Comparison of ENCODE assay signal across 8 cellular contexts in genomic region chr16:89917773-89918452, GRCh38. TPM values are rescaled to one million over a fixed set of nuclear protein-coding genes. Genes with fewer than 3 reads are reported as not detected.
DNase-seq lines count a peak whose midpoint lies in the region; ATAC-seq and TF ChIP-seq lines count a peak whose summit lies in the region.

No MANE protein-coding gene starts in this region.

- CTCF ChIA-PET in activated CD8-positive, alpha-beta T cell treated with anti-CD3 and anti-CD28 coated beads for 36 hours (lab: Charles Lee): interaction anchor here (0.6 to 2.0 kb wide), 6 partner anchors 9 to 218 kb away, joined by 3 to 16 read pairs (median 4); no protein-coding TSS in a partner anchor

- peaks cover 30% of the 10 kb centered on the region for H3K4me1 ChIP-seq in mucosa of descending colon (ENCODE audit: low read depth)

- peaks cover 45% of the 10 kb centered on the region for H3K4me1 Mint-ChIP-seq in activated CD8-positive, alpha-beta T cell treated with anti-CD3 and anti-CD28 coated beads for 36 hours (ENCODE audit: low read depth)
- peaks cover 34% of the 10 kb centered on the region in 2 donors for H3K4me1 Mint-ChIP-seq in effector memory CD8-positive, alpha-beta T cell (ENCODE audit: low read depth in 2 of 2)

- ATAC-seq in GM18868 (IDR thresholded peaks at IDR 0.05; ENCODE audit: unreplicated experiment) (peak; percentile 82), HG03135 (IDR thresholded peaks at IDR 0.05; ENCODE audit: unreplicated experiment) (peak; percentile 71), mucosa of descending colon (peak; percentile 80)
- ATAC-seq in activated CD8-positive, alpha-beta T cell treated with anti-CD3 and anti-CD28 coated beads for 36 hours: peak; percentile 65
- ATAC-seq in effector memory CD8-positive, alpha-beta T cell (replicated peaks): peak; percentile 92

- peak; percentile 99 for DNase-seq in ACHN
- DNase-seq in NCI-H69 (lab: John Stamatoyannopoulos, UW): peak; percentile 87
- peak; percentile 88 for DNase-seq in activated CD8-positive, alpha-beta T cell treated with anti-CD3 and anti-CD28 coated beads for 36 hours
- peak; percentile 79 to 81 (median 79) for DNase-seq in effector memory CD8-positive, alpha-beta T cell
- DNase-seq in mucosa of descending colon: peak; percentile 64 to 93 (median 92)
- peak; percentile 84 for DNase-seq in stimulated activated CD8-positive, alpha-beta memory T cell treated with anti-CD3 and anti-CD28 coated beads, Interleukin-4, amount 100 ng/mL, for 48 hours

- peak overlapping the region; percentile 57 for H3K4me3 Mint-ChIP-seq in activated CD8-positive, alpha-beta T cell treated with anti-CD3 and anti-CD28 coated beads for 36 hours
- H3K4me3 Mint-ChIP-seq in effector memory CD8-positive, alpha-beta T cell: peak overlapping the region; percentile 82 to 84

- in situ Hi-C loops in ACHN (cut with HindIII; ENCODE audit: low pct_ligation_motif_present, low pct_unique_long_range_greater_than_20kb, low sequenced_read_pairs): no loop called here

- no peaks in the 10 kb centered on the region for H3K9me3 Mint-ChIP-seq in activated CD8-positive, alpha-beta T cell treated with anti-CD3 and anti-CD28 coated beads for 36 hours
- H3K9me3 Mint-ChIP-seq in effector memory CD8-positive, alpha-beta T cell: no peaks in the 10 kb centered on the region

- H3K27me3 Mint-ChIP-seq in activated CD8-positive, alpha-beta T cell treated with anti-CD3 and anti-CD28 coated beads for 36 hours: peaks cover 28% of the 10 kb centered on the region
- peaks cover 14 to 46% of the 10 kb centered on the region in 2 donors for H3K27me3 Mint-ChIP-seq in effector memory CD8-positive, alpha-beta T cell

- no peak overlapping the region for H3K4me3 ChIP-seq in mucosa of descending colon

- H3K9me3 ChIP-seq in mucosa of descending colon: no peaks in the 10 kb centered on the region

- POLR2A ChIA-PET in activated CD8-positive, alpha-beta T cell treated with anti-CD3 and anti-CD28 coated beads for 36 hours (lab: Charles Lee): interaction anchor here (0.7 to 1.8 kb wide), 5 partner anchors 10 to 157 kb away, joined by 3 to 4 read pairs (median 3); no protein-coding TSS in a partner anchor

- H3K36me3 ChIP-seq in mucosa of descending colon (ENCODE audit: low read depth): no peaks in the 10 kb centered on the region

- no peak for TF ChIP-seq CTCF in activated CD8-positive, alpha-beta T cell treated with anti-CD3 and anti-CD28 coated beads for 36 hours (IDR thresholded peaks at IDR 0.05)
- TF ChIP-seq CTCF in mucosa of descending colon (IDR thresholded peaks at IDR 0.05): no peak

- H3K36me3 Mint-ChIP-seq in activated CD8-positive, alpha-beta T cell treated with anti-CD3 and anti-CD28 coated beads for 36 hours (ENCODE audit: low read depth): peaks cover 9% of the 10 kb centered on the region
- peaks cover 16% of the 10 kb centered on the region for H3K36me3 Mint-ChIP-seq in effector memory CD8-positive, alpha-beta T cell (ENCODE audit: insufficient read depth)

- H3K27ac Mint-ChIP-seq in activated CD8-positive, alpha-beta T cell treated with anti-CD3 and anti-CD28 coated beads for 36 hours: peak overlapping the region; percentile 49
- peak overlapping the region; percentile 52 to 57 for H3K27ac Mint-ChIP-seq in effector memory CD8-positive, alpha-beta T cell

- intact Hi-C loops in activated CD8-positive, alpha-beta T cell treated with anti-CD3 and anti-CD28 coated beads for 36 hours (cut with micrococcal nuclease): no loop called here
- intact Hi-C loops in mucosa of descending colon (cut with DNase I, micrococcal nuclease): no loop called here

RNA-seq across cellular contexts. Expression of gene MC1R, which starts 0.7 kb away (rescaled TPM):
- 1 to 10 TPM; 2.0 to 2.5 TPM for total RNA-seq in activated CD8-positive, alpha-beta T cell treated with anti-CD3 and anti-CD28 coated beads for 36 hours
- total RNA-seq in mucosa of descending colon: 1 to 10 TPM; 4.1 to 4.8 (median 4.3) TPM

RNA-seq across cellular contexts. Expression of gene TUBB3, which starts 5.2 kb away (rescaled TPM):
- total RNA-seq in activated CD8-positive, alpha-beta T cell treated with anti-CD3 and anti-CD28 coated beads for 36 hours: 1 to 10 TPM in 1 of 2 experiments, under 1 TPM in 1; 0.27 to 1.2 TPM
- 10 to 100 TPM in 1 of 3 donors, 1 to 10 TPM in 2; 1.8 to 26.8 (median 7.5) TPM for total RNA-seq in mucosa of descending colon

RNA-seq across cellular contexts. Expression of gene DEF8, which starts 30.6 kb away (rescaled TPM):
- 10 to 100 TPM; 18.4 to 21.2 TPM for total RNA-seq in activated CD8-positive, alpha-beta T cell treated with anti-CD3 and anti-CD28 coated beads for 36 hours
- 10 to 100 TPM; 25.2 to 45.4 (median 31.9) TPM for total RNA-seq in mucosa of descending colon

RNA-seq across cellular contexts. Expression of gene TCF25, which starts 44.5 kb away (rescaled TPM):
- 100 to 1,000 TPM; 138 to 149 TPM for total RNA-seq in activated CD8-positive, alpha-beta T cell treated with anti-CD3 and anti-CD28 coated beads for 36 hours
- total RNA-seq in mucosa of descending colon: 100 to 1,000 TPM; 179 to 217 (median 212) TPM
